8 cellular contexts compared by ENCODE assay signal in genomic region chr3:20056727-20057611, GRCh38. TPM values are rescaled to one million over a fixed set of nuclear protein-coding genes. Genes with fewer than 3 reads are reported as not detected.
DNase-seq lines count a peak whose midpoint lies in the region; ATAC-seq, FAIRE-seq and TF ChIP-seq lines count a peak whose summit lies in the region.
"Had no signal": no experiment of that assay in that cellular context is flagged by ENCODE, and none has a peak within 500 bp of the region (broad histone marks: within the 10 kb centered on the region; RNA-seq: fewer than 3 reads in every experiment).

No MANE protein-coding gene starts in this region.

- FAIRE-seq in GM12878 (lab: Jason Lieb, UNC) = peak; percentile 31

- H3K9ac ChIP-seq in GM12878 (ENCODE audit: control insufficient read depth, insufficient read depth, low read length) = no peak overlapping the region

- no peak for TF ChIP-seq RAD21 in GM12878 (IDR thresholded peaks at IDR 0.05; ENCODE audit: insufficient read depth, low read depth, low read length)

- H3K27ac ChIP-seq in GM12878 (ENCODE audit: control insufficient read depth, insufficient read depth) (no peak overlapping the region), lower lobe of right lung (peak overlapping the region; percentile 51)
- H3K27ac ChIP-seq: SJSA1 had no signal

- no peak overlapping the region for H3K4me2 ChIP-seq in GM12878 (ENCODE audit: control insufficient read depth, insufficient read depth)

- no peaks in the 10 kb centered on the region for H3K36me3 ChIP-seq in GM12878 (ENCODE audit: control insufficient read depth in 2 of 2, insufficient read depth in 2 of 2, low read length in 1 of 2)
- no peaks in the 10 kb centered on the region for H3K36me3 ChIP-seq in lower lobe of right lung
- H3K36me3 ChIP-seq: SJSA1 had no signal

- H3K4me1 ChIP-seq in GM12878 (ENCODE audit: control insufficient read depth, insufficient read depth, low read length) = peaks cover 26% of the 10 kb centered on the region
- peaks cover 55% of the 10 kb centered on the region for H3K4me1 ChIP-seq in lower lobe of right lung
- H3K4me1 ChIP-seq: SJSA1 had no signal

- TF ChIP-seq CTCF in GM12878 (IDR thresholded peaks at IDR 0.05 in 2 of 3, conservative IDR thresholded peaks at IDR 0.05 in 1 of 3; ENCODE audit: control insufficient read depth in 2 of 3, extremely low read depth in 1 of 3, insufficient read depth in 1 of 3, low read depth in 3 of 3, low read length in 3 of 3) = no peak
- TF ChIP-seq CTCF in lower lobe of right lung (IDR thresholded peaks at IDR 0.05) = no peak

- ATAC-seq in GM19043 (IDR thresholded peaks at IDR 0.05; ENCODE audit: low read depth, unreplicated experiment) (peak; percentile 31), HG03175 (IDR thresholded peaks at IDR 0.05; ENCODE audit: unreplicated experiment) (peak; percentile 37), GM12878 (peak; percentile 61), lower lobe of right lung (peak; percentile 62 to 65)

- TF ChIP-seq POLR2A in GM12878 (IDR thresholded peaks at IDR 0.05; ENCODE audit: low read depth, low read length) = no peak

- no TSS peak for BruUV-seq in GM12878 (replicated peaks; lab: Mats Ljungman, UMichigan)

- intact Hi-C loops in GM12878 (cut with micrococcal nuclease; ENCODE audit: unreplicated experiment) = loop anchor here (5.0 kb wide), 1 partner anchor 130 kb away; the partner anchor contains the start of gene SGO1
- intact Hi-C loops in lower lobe of right lung (cut with DNase I) = no loop called here
- intact Hi-C loops in head of caudate nucleus (cut with DNase I) = no loop called here

- H3K9me3 ChIP-seq in GM12878 (replicated peaks; ENCODE audit: control insufficient read depth, insufficient read depth, low read length) (no peaks in the 10 kb centered on the region), lower lobe of right lung (no peaks in the 10 kb centered on the region)
- H3K9me3 ChIP-seq: SJSA1 had no signal

- RAD21 ChIA-PET in GM12878 (lab: Charles Lee; ENCODE audit: unreplicated experiment) = interaction anchor here (1.5 kb wide), 1 partner anchor 15 kb away, joined by 5 read pairs; no protein-coding TSS in a partner anchor

- H3K4me3 ChIP-seq in GM12878 (no peak overlapping the region), lower lobe of right lung (no peak overlapping the region)
- H3K4me3 ChIP-seq: SJSA1 had no signal

- H3K27me3 ChIP-seq in GM12878 (replicated peaks in 1 of 2; ENCODE audit: control insufficient read depth in 2 of 2, insufficient read depth in 2 of 2, low read length in 1 of 2) = no peaks in the 10 kb centered on the region
- H3K27me3 ChIP-seq in lower lobe of right lung (ENCODE audit: low read depth) = no peaks in the 10 kb centered on the region
- H3K27me3 ChIP-seq: SJSA1 had no signal

- CTCF ChIA-PET in GM12878 (lab: Yijun Ruan, JAX) = no interaction called here

- in situ Hi-C loops in GM12878 (cut with MboI) = no loop called here

- TF ChIP-seq EP300 in GM12878 (IDR thresholded peaks at IDR 0.05; ENCODE audit: borderline replicate concordance in 1 of 2, control insufficient read depth in 1 of 2, low read depth in 2 of 2, low read length in 2 of 2) = no peak

- no peaks in the 10 kb centered on the region for H4K20me1 ChIP-seq in GM12878 (ENCODE audit: control insufficient read depth, insufficient read depth)

- POLR2A ChIA-PET in GM12878 (lab: Charles Lee) = interaction anchor here (1.4 kb wide), 1 partner anchor 15 kb away, joined by 7 read pairs; no protein-coding TSS in a partner anchor

- H2AFZ ChIP-seq in GM12878 (ENCODE audit: control insufficient read depth, low read depth, low read length) = no peak overlapping the region

- SMC1A ChIA-PET in GM12878 (lab: Charles Lee; ENCODE audit: uncharacterized antibody, unreplicated experiment) = interaction anchor here (0.8 to 1.3 kb wide), 5 partner anchors 10 to 130 kb away, joined by 3 to 4 read pairs (median 4); partner anchors contain the start of gene SGO1

- no peaks in the 10 kb centered on the region; the same call in 1 of the 2 replicates for H3K79me2 ChIP-seq in GM12878 (ENCODE audit: control insufficient read depth, insufficient read depth, low read length)

- DNase-seq in GM12878 (ENCODE audit: low read depth, low spot score) (no peak), lower lobe of right lung (no peak), HT-29 (ENCODE audit: low spot score) (no peak), Kasumi-1 (lab: John Stamatoyannopoulos, UW) (no peak), head of caudate nucleus (no peak)

- 11% methylated on average over 5 of the region's 5 CpGs for WGBS in GM12878 (ENCODE audit: insufficient coverage, insufficient replicate concordance, low lambda C conversion rate, missing lambda C conversion rate)

TF ChIP-seq in GM12878, 131 proteins besides CTCF, POLR2A, EP300 and RAD21 (continues in another document):
- TF ChIP-seq IRF4 (IDR thresholded peaks at IDR 0.05; ENCODE audit: low read depth, low read length) (peak; percentile 78; the same call in 1 of the 2 replicates), ZBTB33 (IDR thresholded peaks at IDR 0.05) (no peak), RFX5 (IDR thresholded peaks at IDR 0.05; ENCODE audit: low read depth, low read length) (no peak), SRF (IDR thresholded peaks at IDR 0.05; ENCODE audit: low read depth in 2 of 2, low read length in 2 of 2) (no peak), NFYA (IDR thresholded peaks at IDR 0.05; ENCODE audit: borderline replicate concordance, low read depth, low read length) (no peak), ZNF622 (IDR thresholded peaks at IDR 0.05) (no peak)
- TF ChIP-seq, protein P1, sequence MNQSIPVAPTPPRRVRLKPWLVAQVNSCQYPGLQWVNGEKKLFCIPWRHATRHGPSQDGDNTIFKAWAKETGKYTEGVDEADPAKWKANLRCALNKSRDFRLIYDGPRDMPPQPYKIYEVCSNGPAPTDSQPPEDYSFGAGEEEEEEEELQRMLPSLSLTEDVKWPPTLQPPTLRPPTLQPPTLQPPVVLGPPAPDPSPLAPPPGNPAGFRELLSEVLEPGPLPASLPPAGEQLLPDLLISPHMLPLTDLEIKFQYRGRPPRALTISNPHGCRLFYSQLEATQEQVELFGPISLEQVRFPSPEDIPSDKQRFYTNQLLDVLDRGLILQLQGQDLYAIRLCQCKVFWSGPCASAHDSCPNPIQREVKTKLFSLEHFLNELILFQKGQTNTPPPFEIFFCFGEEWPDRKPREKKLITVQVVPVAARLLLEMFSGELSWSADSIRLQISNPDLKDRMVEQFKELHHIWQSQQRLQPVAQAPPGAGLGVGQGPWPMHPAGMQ (IDR thresholded peaks at IDR 0.05; ENCODE audit: borderline replicate concordance) = no peak

RNA-seq across cellular contexts. Expression of gene KAT2B, which starts 16.7 kb away (rescaled TPM):
- 44.8 and 48.3 TPM in 2 replicates for total RNA-seq in GM12878 (2013; cell fraction: nucleolus; rRNA removed)
- total RNA-seq in GM12878 (2014; rRNA removed) (10.4 and 14.0 TPM in 2 replicates), GM12878 (2014; rRNA removed; fragmentation: Illumina TruSeq; extraction: Trizol) (12.1 and 13.4 TPM in 2 replicates), GM12878 (2021) (11.5 and 14.3 TPM in 2 replicates), lower lobe of right lung (41.4 TPM)
- polyA plus RNA-seq in GM12878 (2011; ENCODE audit: low read depth) = 3.4 TPM
- polyA plus RNA-seq in GM12878 (2011; rRNA removed) (15.2 and 24.0 TPM in 2 replicates), GM12878 (2014; fragmentation: Illumina TruSeq; extraction: Trizol) (15.2 and 18.8 TPM in 2 replicates), GM12878 (2014; fragmentation: Nextera tagmentation; extraction: Ambion mirVana) (1 to 10 TPM; 2.9 to 4.3 TPM), GM12878 (2014; rRNA removed) (7.3 and 9.9 TPM in 2 replicates), GM12878 (2016; fragmentation: Nextera tagmentation; extraction: Ambion mirVana) (1 to 10 TPM; 3.7 to 4.3 TPM)
- 6.7 and 7.6 TPM in 2 replicates for polyA plus RNA-seq in GM12878 (2011; cell fraction: cytosol; rRNA removed)
- polyA plus RNA-seq in GM12878 (2011; cell fraction: nucleus; rRNA removed) = 17.9 and 18.1 TPM in 2 replicates
- 5.1 and 6.6 TPM in 2 replicates for polyA plus RNA-seq in GM12878 (2012)
- 12.5 and 17.3 TPM in 2 replicates for polyA minus RNA-seq in GM12878 (2011; rRNA and poly(A)+ RNA removed)
- 3.9 and 7.5 TPM in 2 replicates for polyA minus RNA-seq in GM12878 (2011; cell fraction: cytosol; rRNA and poly(A)+ RNA removed)
- polyA minus RNA-seq in GM12878 (2011; cell fraction: nucleus; rRNA and poly(A)+ RNA removed) = 8.8 and 12.7 TPM in 2 replicates
- total RNA-seq in HT-29 (2014; rRNA removed; shearing (Covaris generic)) = 1.5 and 1.7 TPM in 2 replicates

RNA-seq across cellular contexts. Expression of gene PP2D1, which starts 44.9 kb away (rescaled TPM):
- not detected in 2 replicates for total RNA-seq in GM12878 (2013; cell fraction: nucleolus; rRNA removed)
- not detected in 2 replicates for total RNA-seq in GM12878 (2014; rRNA removed)
- total RNA-seq in GM12878 (2014; rRNA removed; fragmentation: Illumina TruSeq; extraction: Trizol) = not detected in 2 replicates
- not detected in 2 replicates for total RNA-seq in GM12878 (2021)
- 0.10 TPM for polyA plus RNA-seq in GM12878 (2011; ENCODE audit: low read depth)
- polyA plus RNA-seq in GM12878 (2011; rRNA removed) = not detected in 2 replicates
- not detected in 2 replicates for polyA plus RNA-seq in GM12878 (2011; cell fraction: cytosol; rRNA removed)
- polyA plus RNA-seq in GM12878 (2011; cell fraction: nucleus; rRNA removed) = not detected in 2 replicates
- 0.13 and 0.30 TPM in 2 replicates for polyA plus RNA-seq in GM12878 (2012)
- not detected in 2 replicates for polyA plus RNA-seq in GM12878 (2014; fragmentation: Illumina TruSeq; extraction: Trizol)
- under 1 TPM; 0.04 to 0.18 TPM for polyA plus RNA-seq in GM12878 (2014; fragmentation: Nextera tagmentation; extraction: Ambion mirVana)
- not detected in 2 replicates for polyA plus RNA-seq in GM12878 (2014; rRNA removed)
- under 1 TPM in 1 of 2 experiments, not detected in 1; 0.17 TPM for polyA plus RNA-seq in GM12878 (2016; fragmentation: Nextera tagmentation; extraction: Ambion mirVana)
- polyA minus RNA-seq in GM12878 (2011; rRNA and poly(A)+ RNA removed) = not detected in 2 replicates
- not detected in 2 replicates for polyA minus RNA-seq in GM12878 (2011; cell fraction: cytosol; rRNA and poly(A)+ RNA removed)
- not detected in 2 replicates for polyA minus RNA-seq in GM12878 (2011; cell fraction: nucleus; rRNA and poly(A)+ RNA removed)
- total RNA-seq in lower lobe of right lung = not detected
- total RNA-seq in HT-29 (2014; rRNA removed; shearing (Covaris generic)) = not detected in 2 replicates
- total RNA-seq: SJSA1 had no signal
